33 cellular contexts compared by ENCODE assay signal in the genomic region with DNA sequence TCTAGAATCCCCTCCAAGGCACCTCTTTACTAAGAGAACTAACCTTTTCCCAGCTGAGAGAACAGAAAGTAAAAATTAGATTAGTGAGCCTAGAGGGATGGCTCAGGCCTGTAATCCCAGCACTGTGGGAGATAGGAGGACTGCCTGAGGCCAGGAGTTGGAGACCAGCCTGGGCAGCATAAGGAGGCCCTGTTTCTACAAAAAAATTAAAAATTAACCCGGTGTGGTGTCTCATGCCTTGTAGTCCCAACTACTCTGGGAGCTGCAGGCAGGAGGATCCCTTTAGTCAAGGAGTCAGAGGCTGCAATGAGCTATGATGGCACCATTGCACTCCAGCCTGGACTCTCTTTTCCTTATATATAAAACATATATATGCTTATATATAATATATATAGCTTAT. TPM values are rescaled to one million over a fixed set of nuclear protein-coding genes. Genes with fewer than 3 reads are reported as not detected.
"Had no signal": no experiment of that assay in that cellular context is flagged by ENCODE, and none has a peak within 500 bp of the region (broad histone marks: within the 10 kb centered on the region; RNA-seq: fewer than 3 reads in every experiment).

No MANE protein-coding gene starts in this region.

- H3K4me2 ChIP-seq: SK-N-SH had no signal

- H3K27ac ChIP-seq: ascending aorta, body of pancreas, RWPE1, SJCRH30, VCaP had no signal

- H3K9me3 ChIP-seq: SJCRH30, SK-N-SH had no signal

- H3K27me3 Mint-ChIP-seq: activated CD4-positive, alpha-beta memory T cell treated with anti-CD3 and anti-CD28 coated beads for 36 hours; activated CD4-positive, alpha-beta T cell treated with anti-CD3 and anti-CD28 coated beads, Interleukin-2, amount 10 ng/mL, durations not matched to agents 7 days and 5 days; activated naive CD8-positive, alpha-beta T cell treated with anti-CD3 and anti-CD28 coated beads, Interleukin-2, amount 50 U/mL, for 24 hours had no signal

- H3K27ac Mint-ChIP-seq: activated CD4-positive, alpha-beta memory T cell treated with anti-CD3 and anti-CD28 coated beads for 36 hours; activated CD4-positive, alpha-beta T cell treated with anti-CD3 and anti-CD28 coated beads, Interleukin-2, amount 10 ng/mL, durations not matched to agents 7 days and 5 days; activated naive CD4-positive, alpha-beta T cell treated with anti-CD3 and anti-CD28 coated beads, Interleukin-2, amount 50 U/mL, for 72 hours; activated naive CD8-positive, alpha-beta T cell treated with anti-CD3 and anti-CD28 coated beads, Interleukin-2, amount 50 U/mL, for 24 hours had no signal

- H3K36me3 ChIP-seq: ascending aorta, SJCRH30 had no signal

- DNase-seq: activated CD4-positive, alpha-beta memory T cell treated with anti-CD3 and anti-CD28 coated beads for 36 hours; activated CD4-positive, alpha-beta T cell treated with anti-CD3 and anti-CD28 coated beads, Interleukin-2, amount 10 ng/mL, durations not matched to agents 7 days and 5 days; activated CD4-positive, CD25-positive, alpha-beta regulatory T cell; activated CD8-positive, alpha-beta memory T cell treated with anti-CD3 and anti-CD28 coated beads for 24 hours; activated effector memory CD4-positive, alpha-beta T cell treated with anti-CD3 and anti-CD28 coated beads, Interleukin-2, amount 50 U/mL, for 16 hours; activated naive CD4-positive, alpha-beta T cell treated with Interleukin-2 at 50 U/mL for 16 hours; activated naive CD8-positive, alpha-beta T cell treated with anti-CD3 and anti-CD28 coated beads, Interleukin-2, amount 50 U/mL, for 24 hours; activated T-cell treated with anti-CD3 and anti-CD28 coated beads, Interleukin-2, amount 50 U/mL, for 4 hours; amniotic stem cell; body of pancreas; central memory CD4-positive, alpha-beta T cell; MM.1S; NCI-H1105; NCI-H1436 treated with DMSO at 0.1 percent for 48 hours; NCI-H187; NCI-H2081; NCI-H2171; NCI-H2227 treated with DMSO at 0.1 percent for 48 hours; NCI-H526 treated with DMSO at 0.1 percent for 48 hours; NCI-H82; OCI-M1; Right ventricle myocardium superior; SJCRH30; SK-N-SH; T-helper 1 cell had no signal

- H3K4me3 ChIP-seq: ascending aorta, body of pancreas, SJCRH30 had no signal

- H3K36me3 Mint-ChIP-seq: activated naive CD4-positive, alpha-beta T cell treated with anti-CD3 and anti-CD28 coated beads, Interleukin-2, amount 50 U/mL, for 72 hours had no signal

- H3K9ac ChIP-seq: SK-N-SH had no signal

- ATAC-seq: activated naive CD4-positive, alpha-beta T cell treated with anti-CD3 and anti-CD28 coated beads, Interleukin-2, amount 50 U/mL, for 72 hours; activated naive CD8-positive, alpha-beta T cell treated with anti-CD3 and anti-CD28 coated beads, Interleukin-2, amount 50 U/mL, for 24 hours; activated T-cell treated with anti-CD3 and anti-CD28 coated beads, Interleukin-2, amount 50 U/mL, for 4 hours; body of pancreas; Panc1 had no signal

- H3K4me3 Mint-ChIP-seq: activated CD4-positive, alpha-beta memory T cell treated with anti-CD3 and anti-CD28 coated beads for 36 hours; activated CD4-positive, alpha-beta T cell treated with anti-CD3 and anti-CD28 coated beads, Interleukin-2, amount 10 ng/mL, durations not matched to agents 7 days and 5 days; activated naive CD8-positive, alpha-beta T cell treated with anti-CD3 and anti-CD28 coated beads, Interleukin-2, amount 50 U/mL, for 24 hours; activated T-cell treated with anti-CD3 and anti-CD28 coated beads, Interleukin-2, amount 50 U/mL, for 4 hours had no signal

- H3K27me3 ChIP-seq: ascending aorta, body of pancreas, SJCRH30 had no signal

- H3K4me1 Mint-ChIP-seq: activated CD4-positive, alpha-beta T cell treated with anti-CD3 and anti-CD28 coated beads, Interleukin-2, amount 10 ng/mL, durations not matched to agents 7 days and 5 days; activated naive CD8-positive, alpha-beta T cell treated with anti-CD3 and anti-CD28 coated beads, Interleukin-2, amount 50 U/mL, for 24 hours had no signal

- H3K4me1 ChIP-seq: ascending aorta, body of pancreas, SJCRH30 had no signal

RNA-seq across cellular contexts. Expression of gene OOEP, which starts 5.5 kb away (rescaled TPM):
- total RNA-seq: ascending aorta, body of pancreas, bronchial epithelial cell, NCI-H460, Right ventricle myocardium superior, SJCRH30 had no signal
- polyA plus RNA-seq: SK-N-SH had no signal

RNA-seq across cellular contexts. Expression of gene KHDC3L, which starts 12.8 kb away (rescaled TPM):
- total RNA-seq: activated CD4-positive, alpha-beta memory T cell treated with anti-CD3 and anti-CD28 coated beads for 36 hours; activated CD4-positive, alpha-beta T cell treated with anti-CD3 and anti-CD28 coated beads, Interleukin-2, amount 10 ng/mL, durations not matched to agents 7 days and 5 days; activated T-cell treated with anti-CD3 and anti-CD28 coated beads, Interleukin-2, amount 50 U/mL, for 4 hours; ascending aorta; body of pancreas; bronchial epithelial cell; NCI-H460; Right ventricle myocardium superior; SJCRH30; T-helper 2 cell treated with Interferon-gamma antibody and Interleukin-4, amounts not matched to agents 100 ng/mL and 5 ng/mL, for 36 hours had no signal
- polyA plus RNA-seq: SK-N-SH had no signal

RNA-seq across cellular contexts. Expression of gene DDX43, which starts 19.4 kb away (rescaled TPM):
- total RNA-seq: ascending aorta, NCI-H460, SJCRH30 had no signal
- polyA plus RNA-seq: SK-N-SH had no signal

RNA-seq across cellular contexts. Expression of gene DPPA5, which starts 21.1 kb away (rescaled TPM):
- total RNA-seq: activated CD4-positive, alpha-beta memory T cell treated with anti-CD3 and anti-CD28 coated beads for 36 hours; activated CD4-positive, alpha-beta T cell treated with anti-CD3 and anti-CD28 coated beads, Interleukin-2, amount 10 ng/mL, durations not matched to agents 7 days and 5 days; activated naive CD4-positive, alpha-beta T cell treated with anti-CD3 and anti-CD28 coated beads, Interleukin-2, amount 50 U/mL, for 72 hours; activated T-cell treated with anti-CD3 and anti-CD28 coated beads, Interleukin-2, amount 50 U/mL, for 4 hours; ascending aorta; body of pancreas; bronchial epithelial cell; NCI-H460; Right ventricle myocardium superior; SJCRH30; T-helper 2 cell treated with Interferon-gamma antibody and Interleukin-4, amounts not matched to agents 100 ng/mL and 5 ng/mL, for 36 hours had no signal
- polyA plus RNA-seq: SK-N-SH had no signal
